In the genomic region with DNA sequence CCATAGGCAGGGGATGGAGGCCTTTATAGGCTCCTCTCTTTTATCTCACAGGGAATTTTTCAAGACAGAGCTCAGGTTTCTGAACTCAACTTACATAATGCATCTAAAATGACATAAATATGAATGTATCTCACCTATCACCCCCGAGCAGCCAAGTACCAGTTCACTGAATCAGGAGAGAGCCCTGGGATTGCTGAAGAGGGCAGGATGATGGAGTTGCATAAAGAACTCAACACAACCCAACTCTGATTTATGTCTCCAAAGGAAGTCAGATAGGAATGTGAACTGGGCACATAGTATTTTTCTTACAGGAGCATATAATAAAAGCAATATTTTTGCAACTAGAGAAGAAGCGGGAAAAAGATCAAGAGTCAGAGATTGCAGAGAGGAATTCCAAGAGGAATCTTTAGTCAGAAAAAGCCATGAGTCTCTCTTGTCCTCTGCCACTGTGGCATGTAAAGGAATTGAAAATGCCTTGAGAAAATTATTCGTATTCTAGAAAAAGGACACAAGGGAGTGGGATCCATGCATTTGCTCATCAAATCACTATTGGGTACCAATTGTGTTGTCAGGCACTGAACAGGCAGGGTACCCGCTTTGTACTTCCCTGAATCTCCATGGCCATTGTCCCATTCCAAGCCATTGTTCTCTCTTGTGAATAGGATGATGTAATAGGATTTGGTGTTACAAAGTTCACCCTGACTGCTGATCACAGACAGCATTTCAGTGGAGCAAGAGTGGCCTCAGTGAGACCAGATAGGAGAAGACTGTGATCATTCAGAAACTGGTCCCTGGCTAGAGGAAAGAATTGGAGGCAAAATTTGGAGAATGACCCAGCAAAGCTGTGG, we compare ENCODE assay signal across 18 cellular contexts. TPM values are rescaled to one million over a fixed set of nuclear protein-coding genes. Genes with fewer than 3 reads are reported as not detected.
DNase-seq lines count a peak whose midpoint lies in the region; ATAC-seq and TF ChIP-seq lines count a peak whose summit lies in the region.
"Had no signal": no experiment of that assay in that cellular context is flagged by ENCODE, and none has a peak within 500 bp of the region (broad histone marks: within the 10 kb centered on the region; RNA-seq: fewer than 3 reads in every experiment).

No MANE protein-coding gene starts in this region.

- H3F3A ChIP-seq in neural progenitor cell (ENCODE audit: low read depth) = no peaks in the 10 kb centered on the region

- intact Hi-C loops in Calu3 (cut with micrococcal nuclease; ENCODE audit: unreplicated experiment) = no loop called here

- no peaks in the 10 kb centered on the region for H4K20me1 ChIP-seq in hepatocyte (ENCODE audit: insufficient read depth, poor library complexity, severe bottlenecking)
- H4K20me1 ChIP-seq in neural progenitor cell (ENCODE audit: low read depth) = peaks cover 12% of the 10 kb centered on the region

- WGBS in hepatocyte (ENCODE audit: low lambda C conversion rate, missing lambda C conversion rate) = 88% methylated on average over 4 of the region's 4 CpGs

- CTCF ChIA-PET in HEK293 (lab: Yijun Ruan, JAX) (no interaction called here), Calu3 (lab: Charles Lee) (no interaction called here)

- H3K79me2 ChIP-seq in hepatocyte = peaks cover 33% of the 10 kb centered on the region
- no peaks in the 10 kb centered on the region for H3K79me2 ChIP-seq in neural progenitor cell (ENCODE audit: low read depth)

- H3K4me1 ChIP-seq in HEK293 (ENCODE audit: control insufficient read depth, insufficient read depth, low read length) = no peaks in the 10 kb centered on the region
- peaks cover 39% of the 10 kb centered on the region for H3K4me1 ChIP-seq in hepatocyte (ENCODE audit: insufficient read depth)
- H3K4me1 ChIP-seq in neural progenitor cell = peaks cover 20% of the 10 kb centered on the region

- no peaks in the 10 kb centered on the region for H3K36me3 ChIP-seq in HEK293 (ENCODE audit: control insufficient read depth in 2 of 2, insufficient read depth in 1 of 2, low read length in 2 of 2)
- H3K36me3 ChIP-seq in hepatocyte (replicated peaks; ENCODE audit: insufficient read depth, low read depth) = no peaks in the 10 kb centered on the region
- no peaks in the 10 kb centered on the region for H3K36me3 ChIP-seq in neural progenitor cell
- H3K36me3 ChIP-seq: esophagus squamous epithelium, left lung had no signal

- H3K9me3 Mint-ChIP-seq in chondrocyte (ENCODE audit: low read depth) = no peaks in the 10 kb centered on the region
- H3K9me3 Mint-ChIP-seq in neural progenitor cell = no peaks in the 10 kb centered on the region
- H3K9me3 Mint-ChIP-seq in Calu3 (ENCODE audit: low read depth, unreplicated experiment) = no peaks in the 10 kb centered on the region
- H3K9me3 Mint-ChIP-seq: nephron progenitor cell had no signal

- H3K36me3 Mint-ChIP-seq in chondrocyte (ENCODE audit: low read depth) = no peaks in the 10 kb centered on the region
- peaks cover 2% of the 10 kb centered on the region for H3K36me3 Mint-ChIP-seq in neural progenitor cell
- no peaks in the 10 kb centered on the region for H3K36me3 Mint-ChIP-seq in Calu3 (ENCODE audit: insufficient read depth, unreplicated experiment)

- no peaks in the 10 kb centered on the region for H3K9me2 ChIP-seq in hepatocyte (replicated peaks; ENCODE audit: insufficient read depth)

- no peak overlapping the region for H3K27ac ChIP-seq in HEK293 (ENCODE audit: extremely low read depth, low read depth, low read length)
- peak overlapping the region; percentile 80 for H3K27ac ChIP-seq in hepatocyte
- no peak overlapping the region for H3K27ac ChIP-seq in neural progenitor cell
- H3K27ac ChIP-seq: left lung had no signal

- H3K4me2 ChIP-seq in hepatocyte (peak overlapping the region; percentile 58), neural progenitor cell (no peak overlapping the region)

- no TSS peak for BruUV-seq in Calu3 (replicated peaks; lab: Mats Ljungman, UMichigan)

- no peak overlapping the region for H3K4me3 Mint-ChIP-seq in chondrocyte (ENCODE audit: unreplicated experiment)
- H3K4me3 Mint-ChIP-seq in neural progenitor cell = no peak overlapping the region
- H3K4me3 Mint-ChIP-seq in Calu3 (ENCODE audit: low read depth, unreplicated experiment) = no peak overlapping the region
- H3K4me3 Mint-ChIP-seq: nephron progenitor cell had no signal

- POLR2A ChIA-PET in HEK293 (lab: Yijun Ruan, JAX) = no interaction called here

- H2AFZ ChIP-seq in hepatocyte = no peak overlapping the region
- no peak overlapping the region for H2AFZ ChIP-seq in neural progenitor cell (replicated peaks)

- H3K4me3 ChIP-seq in HEK293 (ENCODE audit: low read depth, low read length) (no peak overlapping the region), hepatocyte (no peak overlapping the region), neural progenitor cell (no peak overlapping the region)
- H3K4me3 ChIP-seq: esophagus squamous epithelium, GM12878, left lung had no signal

- H3K27me3 Mint-ChIP-seq in chondrocyte (ENCODE audit: low read depth) = no peaks in the 10 kb centered on the region
- peaks cover 8% of the 10 kb centered on the region for H3K27me3 Mint-ChIP-seq in neural progenitor cell (ENCODE audit: insufficient read depth, low read depth)
- no peaks in the 10 kb centered on the region for H3K27me3 Mint-ChIP-seq in Calu3 (ENCODE audit: unreplicated experiment)

- H3K9me3 ChIP-seq in HEK293 (ENCODE audit: control insufficient read depth, insufficient read depth, low read depth, low read length) = no peaks in the 10 kb centered on the region
- no peaks in the 10 kb centered on the region for H3K9me3 ChIP-seq in hepatocyte (ENCODE audit: low read depth)
- H3K9me3 ChIP-seq in neural progenitor cell (ENCODE audit: low read depth) = no peaks in the 10 kb centered on the region
- H3K9me3 ChIP-seq: esophagus squamous epithelium, left lung had no signal

- TF ChIP-seq CTCF in HEK293 (tag by site-specific recombination; IDR thresholded peaks at IDR 0.05) (no peak), chondrocyte (IDR thresholded peaks at IDR 0.05) (no peak), hepatocyte (IDR thresholded peaks at IDR 0.05; ENCODE audit: poor library complexity) (no peak), neural progenitor cell (IDR thresholded peaks at IDR 0.05) (no peak), Calu3 (IDR thresholded peaks at IDR 0.05; ENCODE audit: unreplicated experiment) (no peak)

- H3K27me3 ChIP-seq in hepatocyte (no peaks in the 10 kb centered on the region), neural progenitor cell (no peaks in the 10 kb centered on the region)
- H3K27me3 ChIP-seq: esophagus squamous epithelium, left lung had no signal

- DNase-seq in chondrocyte (ENCODE audit: low spot score) (no peak), hepatocyte (ENCODE audit: low spot score) (no peak), neural progenitor cell (ENCODE audit: low spot score) (peak; percentile 69), Calu3 (no peak), NOMO-1 treated with dmso at 0.1 percent for 144 hours (lab: John Stamatoyannopoulos, UW; ENCODE audit: unreplicated experiment) (no peak)
- DNase-seq in activated naive CD4-positive, alpha-beta T cell treated with Interleukin-2 at 50 U/mL for 16 hours = no peak
- DNase-seq: activated effector memory CD4-positive, alpha-beta T cell treated with Interleukin-2 at 50 U/mL for 16 hours; cortex of kidney; esophagus squamous epithelium; left lung; NCI-H1694 treated with DMSO at 0.1 percent for 48 hours; NCI-H446; nephron progenitor cell; T-helper 2 cell had no signal

- no peak overlapping the region for H3K9ac ChIP-seq in neural progenitor cell

- H3K4me1 Mint-ChIP-seq in chondrocyte (ENCODE audit: low read depth) (peaks cover 14% of the 10 kb centered on the region), neural progenitor cell (peaks cover 34% of the 10 kb centered on the region), Calu3 (ENCODE audit: low read depth, unreplicated experiment) (no peaks in the 10 kb centered on the region)

- H3K27ac Mint-ChIP-seq in chondrocyte (ENCODE audit: unreplicated experiment) = peak overlapping the region; percentile 28
- H3K27ac Mint-ChIP-seq in neural progenitor cell = no peak overlapping the region
- no peak overlapping the region for H3K27ac Mint-ChIP-seq in Calu3 (ENCODE audit: unreplicated experiment)
- H3K27ac Mint-ChIP-seq: nephron progenitor cell had no signal

- ATAC-seq in GM21447 (IDR thresholded peaks at IDR 0.05; ENCODE audit: unreplicated experiment) = no peak
- ATAC-seq: activated CD4-positive, CD25-positive, alpha-beta regulatory T cell treated with anti-CD3 and anti-CD28 coated beads, Interleukin-2, amount 50 U/mL, for 24 hours; GM12878; left lung had no signal

TF ChIP-seq in HEK293, 187 proteins besides CTCF, POLR2A, EP300 and RAD21:
- TF ChIP-seq ATF2 (tag by site-specific recombination; IDR thresholded peaks at IDR 0.05; ENCODE audit: low read depth) (peak; percentile 27; the same call in 1 of the 2 replicates), ZNF514 (tag by site-specific recombination; IDR thresholded peaks at IDR 0.05) (no peak)

RNA-seq across cellular contexts. Expression of gene RIN2, which starts 16.3 kb away (rescaled TPM):
- total RNA-seq in chondrocyte = 24.4 to 45.7 TPM (median 27.8 TPM) in 3 replicates
- 33.4 and 39.0 TPM in 2 replicates for total RNA-seq in hepatocyte
- polyA plus RNA-seq in hepatocyte = 22.3 and 24.5 TPM in 2 replicates
- 5.5 and 7.2 TPM in 2 replicates for total RNA-seq in neural progenitor cell (ENCODE audit: low replicate concordance)
- total RNA-seq in Calu3 (2022) = 9.8 and 9.9 TPM in 2 replicates
